In genomic region chr5:74865293-74865798, GRCh38 we compare ENCODE assay signal across 8 cellular contexts. TPM values are rescaled to one million over a fixed set of nuclear protein-coding genes. Genes with fewer than 3 reads are reported as not detected.
A peak's percentile ranks its signal among the peaks of the same experiment; 100 is the strongest.
DNase-seq lines count a peak whose midpoint lies in the region; ATAC-seq, FAIRE-seq and TF ChIP-seq lines count a peak whose summit lies in the region.

No MANE protein-coding gene starts in this region.

- DNase-seq in COLO668 (lab: John Stamatoyannopoulos, UW; ENCODE audit: unreplicated experiment) = peak; percentile 1
- peak; percentile 18 for DNase-seq in HTR-8/SVneo (ENCODE audit: insufficient read length, low spot score)
- peak; percentile 33 for DNase-seq in MCF 10A (ENCODE audit: unreplicated experiment)
- DNase-seq in lower lobe of right lung = no peak
- no peak for DNase-seq in upper lobe of right lung
- no peak for DNase-seq in retina

- peaks cover 44% of the 10 kb centered on the region for H3K27me3 ChIP-seq in lower lobe of right lung (ENCODE audit: low read depth)
- peaks cover 39% of the 10 kb centered on the region for H3K27me3 ChIP-seq in upper lobe of right lung

- H3K4me3 ChIP-seq in lower lobe of right lung (peak overlapping the region; percentile 58), upper lobe of right lung (peak overlapping the region; percentile 45)

- CTCF ChIA-PET in MCF 10A (lab: Yijun Ruan, JAX) = interaction anchor here (1.0 to 1.4 kb wide), 2 partner anchors 10 to 12 kb away, joined by 6 read pairs; no protein-coding TSS in a partner anchor

- peak overlapping the region; percentile 84 for H3K4me3 Mint-ChIP-seq in MCF 10A (ENCODE audit: unreplicated experiment)

- intact Hi-C loops in MCF 10A (cut with micrococcal nuclease) = no loop called here
- intact Hi-C loops in lower lobe of right lung (cut with DNase I) = no loop called here
- intact Hi-C loops in upper lobe of right lung (cut with DNase I) = no loop called here

- no peaks in the 10 kb centered on the region for H3K9me3 Mint-ChIP-seq in MCF 10A (ENCODE audit: unreplicated experiment)

- H3K27ac ChIP-seq in lower lobe of right lung = no peak overlapping the region
- H3K27ac ChIP-seq in upper lobe of right lung = no peak overlapping the region

- FAIRE-seq in HTR-8/SVneo (lab: Jason Lieb, UNC) = peak; percentile 60

- H3K9me3 ChIP-seq in lower lobe of right lung (no peaks in the 10 kb centered on the region), upper lobe of right lung (no peaks in the 10 kb centered on the region)

- H3K27me3 Mint-ChIP-seq in MCF 10A (ENCODE audit: insufficient read depth, unreplicated experiment) = no peaks in the 10 kb centered on the region

- no peaks in the 10 kb centered on the region for H3K36me3 ChIP-seq in lower lobe of right lung
- no peaks in the 10 kb centered on the region for H3K36me3 ChIP-seq in upper lobe of right lung

- peaks cover 19% of the 10 kb centered on the region for H3K4me1 Mint-ChIP-seq in MCF 10A (ENCODE audit: insufficient read depth, unreplicated experiment)

- TF ChIP-seq CTCF in MCF 10A (IDR thresholded peaks at IDR 0.05; ENCODE audit: unreplicated experiment) (no peak), lower lobe of right lung (IDR thresholded peaks at IDR 0.05) (no peak), upper lobe of right lung (IDR thresholded peaks at IDR 0.05) (no peak)

- POLR2A ChIA-PET in MCF 10A (lab: Yijun Ruan, JAX) = interaction anchor here (0.6 to 7.9 kb wide), 5 partner anchors 13 to 354 kb away, joined by 3 to 64 read pairs (median 7); partner anchors contain the start of genes GFM2 and NSA2

- H3K4me1 ChIP-seq in lower lobe of right lung (peaks cover 12% of the 10 kb centered on the region), upper lobe of right lung (no peaks in the 10 kb centered on the region)

- peak overlapping the region; percentile 91 for H3K27ac Mint-ChIP-seq in MCF 10A (ENCODE audit: low read depth, unreplicated experiment)

- H3K36me3 Mint-ChIP-seq in MCF 10A (ENCODE audit: insufficient read depth, unreplicated experiment) = no peaks in the 10 kb centered on the region

- ATAC-seq in lower lobe of right lung = peak; percentile 15 to 24
- no peak for ATAC-seq in upper lobe of right lung
- no peak for ATAC-seq in HG03097 (IDR thresholded peaks at IDR 0.05; ENCODE audit: low FRiP score, unreplicated experiment)
- no peak for ATAC-seq in HG02798 (IDR thresholded peaks at IDR 0.05; ENCODE audit: poor library complexity, unreplicated experiment)

- no TSS peak for BruUV-seq in MCF 10A (replicated peaks; lab: Mats Ljungman, UMichigan)

RNA-seq across cellular contexts. Expression of gene FAM169A, which starts 0.8 kb away (rescaled TPM):
- total RNA-seq in MCF 10A (2022) = 13.5 and 14.3 TPM in 2 replicates
- total RNA-seq in lower lobe of right lung = 1.1 TPM
- total RNA-seq in upper lobe of right lung = 0.84 TPM

Comparison
In these comparisons a context has a peak if more than half of its experiments do, and no peak if none do; other contexts are left out.
1. DNase-seq: peak in COLO668 (single experiment), HTR-8/SVneo (single experiment) and MCF 10A (single experiment); none in lower lobe of right lung (single experiment), upper lobe of right lung (single experiment) and retina (single experiment).
2. ATAC-seq: peak in lower lobe of right lung (2 of 2); none in upper lobe of right lung (single experiment), HG03097 (single experiment) and HG02798 (single experiment).